Comparison of ENCODE assay signal across 18 cellular contexts in genomic region chr7:82141427-82141826, GRCh38.
DNase-seq lines count a peak whose midpoint lies in the region; ATAC-seq, FAIRE-seq and TF ChIP-seq lines count a peak whose summit lies in the region.
"Had no signal": no experiment of that assay in that cellular context is flagged by ENCODE, and none has a peak within 500 bp of the region (broad histone marks: within the 10 kb centered on the region; RNA-seq: fewer than 3 reads in every experiment).

No MANE protein-coding gene starts in this region.

- TF ChIP-seq RAD21 in A549 (conservative IDR thresholded peaks at IDR 0.05 in 1 of 2, IDR thresholded peaks at IDR 0.05 in 1 of 2): no peak

- POLR2A ChIA-PET in A549 (lab: Yijun Ruan, JAX): no interaction called here

- TF ChIP-seq EP300 in A549 (IDR thresholded peaks at IDR 0.05): no peak

- H3K9me3 ChIP-seq in A549: no peaks in the 10 kb centered on the region
- H3K9me3 ChIP-seq: BLaER1 treated with 17β-estradiol and CSF1 and Interleukin-3, amounts not matched to agents 10 nM and 100 nM; HAP-1; SJCRH30 had no signal

- peak overlapping the region; percentile 52; the same call in 1 of the 2 replicates for H3K4me3 Mint-ChIP-seq in HFFc6

- FAIRE-seq in A549 (lab: Jason Lieb, UNC): peak; percentile 49

- TF ChIP-seq POLR2A in A549 (IDR thresholded peaks at IDR 0.05; ENCODE audit: low read length): no peak

- H3K4me3 ChIP-seq in A549: no peak overlapping the region
- H3K4me3 ChIP-seq: BLaER1 treated with 17β-estradiol and CSF1 and Interleukin-3, amounts not matched to agents 10 nM and 100 nM; HAP-1; SJCRH30 had no signal

- no peaks in the 10 kb centered on the region for H3K36me3 Mint-ChIP-seq in HFFc6 (ENCODE audit: low read depth)

- no peak for ATAC-seq in A549
- ATAC-seq in GM19395 (IDR thresholded peaks at IDR 0.05; ENCODE audit: unreplicated experiment): no peak
- ATAC-seq: PC-3 had no signal

- CTCF ChIA-PET in A549 (lab: Yijun Ruan, JAX): interaction anchor here (0.6 to 1.4 kb wide), 6 partner anchors 8 to 649 kb away, joined by 3 to 5 read pairs (median 3); no protein-coding TSS in a partner anchor

- TF ChIP-seq CTCF in A549 (IDR thresholded peaks at IDR 0.05) (no peak), HFFc6 (IDR thresholded peaks at IDR 0.05) (no peak)

- H3K27ac Mint-ChIP-seq in HFFc6: peak overlapping the region; percentile 13; the same call in 1 of the 2 replicates

- H3K27ac ChIP-seq in A549: no peak overlapping the region
- H3K27ac ChIP-seq: BLaER1 treated with 17β-estradiol and CSF1 and Interleukin-3, amounts not matched to agents 10 nM and 100 nM; SJCRH30 had no signal

- WGBS in A549 (ENCODE audit: missing lambda C conversion rate): 95% methylated on average over 7 of the region's 7 CpGs

- 0 out of 3 replicates have a peak, but pooled peaks cover 7% of the 10 kb centered on the region for H3K4me1 ChIP-seq in A549
- H3K4me1 ChIP-seq: BLaER1 treated with 17β-estradiol and CSF1 and Interleukin-3, amounts not matched to agents 10 nM and 100 nM; HAP-1; SJCRH30 had no signal

- DNase-seq in A549 (ENCODE audit: low read depth in 1 of 2, low spot score in 1 of 2) (no peak), HFFc6 (peak; percentile 8), astrocyte of the hippocampus (ENCODE audit: low read depth, low spot score) (peak; percentile 5), fibroblast of peridontal ligament (ENCODE audit: extremely low read depth) (peak; percentile 55), HK-2 (ENCODE audit: unreplicated experiment) (no peak), NCI-H1092 (lab: John Stamatoyannopoulos, UW) (no peak)
- no peak for DNase-seq in stimulated activated naive CD4-positive, alpha-beta T cell (lab: John Stamatoyannopoulos, UW)
- DNase-seq: 8988T, DND-41, KBM-7, NCI-H1092 treated with DMSO at 0.1 percent for 48 hours, NCI-H510A treated with DMSO at 0.1 percent for 48 hours, NCI-H82, PC-3 had no signal

- H3K9me3 Mint-ChIP-seq in HFFc6: no peaks in the 10 kb centered on the region

- peaks cover 2% of the 10 kb centered on the region; the same call in 1 of the 2 replicates for H3K27me3 Mint-ChIP-seq in HFFc6 (ENCODE audit: insufficient read depth)

- peaks cover 22% of the 10 kb centered on the region for H3K4me1 Mint-ChIP-seq in HFFc6 (ENCODE audit: low read depth)

- H3K4me2 ChIP-seq in A549: no peak overlapping the region
- H3K4me2 ChIP-seq: BLaER1 treated with 17β-estradiol and CSF1 and Interleukin-3, amounts not matched to agents 10 nM and 100 nM had no signal

TF ChIP-seq in A549, 52 proteins besides CTCF, POLR2A, EP300 and RAD21:
- TF ChIP-seq E2F6 (IDR thresholded peaks at IDR 0.05; ENCODE audit: borderline replicate concordance, low read depth) (no peak), JUN (IDR thresholded peaks at IDR 0.05) (no peak), BCL3 (IDR thresholded peaks at IDR 0.05) (no peak)

Comparison
In these comparisons a context has a peak if more than half of its experiments do, and no peak if none do; other contexts are left out.
1. DNase-seq: peak in HFFc6 (single experiment), astrocyte of the hippocampus (single experiment) and fibroblast of peridontal ligament (single experiment); none in A549 (0 of 2), stimulated activated naive CD4-positive, alpha-beta T cell (0 of 6), HK-2 (single experiment) and NCI-H1092 (single experiment).